8 cellular contexts compared by ENCODE assay signal in genomic region chr2:190881480-190882326, GRCh38. TPM values are rescaled to one million over a fixed set of nuclear protein-coding genes. Genes with fewer than 3 reads are reported as not detected.
A peak's percentile ranks its signal among the peaks of the same experiment; 100 is the strongest.
DNase-seq lines count a peak whose midpoint lies in the region; ATAC-seq and TF ChIP-seq lines count a peak whose summit lies in the region.

No MANE protein-coding gene starts in this region.

- H3K36me3 ChIP-seq in DND-41 (ENCODE audit: insufficient read depth, low read length) (peaks cover 44% of the 10 kb centered on the region), KOPT-K1 (ENCODE audit: insufficient read depth, low read length) (peaks cover 36% of the 10 kb centered on the region), RWPE2 (ENCODE audit: low read depth) (peaks cover 8% of the 10 kb centered on the region; the same call in 1 of the 2 replicates), neuronal stem cell (replicated peaks in 1 of 2; ENCODE audit: control insufficient read depth in 2 of 2, insufficient read depth in 2 of 2, low read length in 2 of 2) (peaks cover 0 to 10% of the 10 kb centered on the region in 2 donors)

- H3K18ac ChIP-seq in neuronal stem cell (ENCODE audit: low read length): peak overlapping the region; percentile 98

- no peak overlapping the region for H4K91ac ChIP-seq in neuronal stem cell (ENCODE audit: low read depth, low read length, poor library complexity)

- H2BK12ac ChIP-seq in neuronal stem cell (ENCODE audit: low read length): peak overlapping the region; percentile 73

- H2AFZ ChIP-seq in DND-41 (ENCODE audit: low read depth, low read length): peak overlapping the region; percentile 84
- H2AFZ ChIP-seq in neuronal stem cell (ENCODE audit: low read length): peak overlapping the region; percentile 99

- H2BK5ac ChIP-seq in neuronal stem cell (ENCODE audit: low read length): peak overlapping the region; percentile 24

- no CpG with 5 or more reads among the region's 56 CpGs for WGBS in neuronal stem cell (ENCODE audit: extremely low coverage in 2 of 2, insufficient read length in 2 of 2, insufficient replicate concordance in 1 of 2), 2 donors

- H3K9ac ChIP-seq in DND-41 (ENCODE audit: low read depth, low read length) (peak overlapping the region; percentile 98), neuronal stem cell (ENCODE audit: low read depth, low read length, poor library complexity) (peak overlapping the region; percentile 95)

- DNase-seq in DND-41: peak; percentile 89
- DNase-seq in RWPE2 (ENCODE audit: low spot score): peak; percentile 65
- DNase-seq in activated effector memory CD4-positive, alpha-beta T cell treated with Interleukin-2 at 50 U/mL for 16 hours: peak; percentile 66
- DNase-seq in foreskin fibroblast: peak; percentile 57 to 81
- DNase-seq in neuronal stem cell (ENCODE audit: low spot score): peak; percentile 50
- DNase-seq in superior temporal gyrus (ENCODE audit: extremely low spot score): peak; percentile 68

- H3K27me3 ChIP-seq in DND-41 (ENCODE audit: insufficient read depth, low read length, poor library complexity): no peaks in the 10 kb centered on the region
- no peaks in the 10 kb centered on the region for H3K27me3 ChIP-seq in RWPE2 (ENCODE audit: insufficient read depth, poor library complexity, severe bottlenecking)
- no peaks in the 10 kb centered on the region for H3K27me3 ChIP-seq in neuronal stem cell (ENCODE audit: control insufficient read depth in 3 of 3, insufficient read depth in 3 of 3, low read depth in 1 of 3, low read length in 3 of 3)

- peak overlapping the region; percentile 83 for H2BK15ac ChIP-seq in neuronal stem cell (ENCODE audit: low read length)

- H4K20me1 ChIP-seq in DND-41 (ENCODE audit: insufficient read depth, low read length): peaks cover 50% of the 10 kb centered on the region

- TF ChIP-seq CTCF in DND-41 (IDR thresholded peaks at IDR 0.05; ENCODE audit: borderline replicate concordance, extremely low read depth, low read length, poor library complexity, severe bottlenecking) (no peak), RWPE2 (IDR thresholded peaks at IDR 0.05; ENCODE audit: poor library complexity, severe bottlenecking) (no peak), foreskin fibroblast (IDR thresholded peaks at IDR 0.05; ENCODE audit: low read depth, low read length) (no peak)

- peaks cover 6% of the 10 kb centered on the region for H3K79me1 ChIP-seq in neuronal stem cell (ENCODE audit: low read depth, low read length)

- H3K4ac ChIP-seq in neuronal stem cell (ENCODE audit: low read length): no peak overlapping the region

- peaks cover 63% of the 10 kb centered on the region for H3K79me2 ChIP-seq in DND-41 (ENCODE audit: insufficient read depth, low read length)

- H3K23ac ChIP-seq in neuronal stem cell (ENCODE audit: low read depth, low read length, poor library complexity): peak overlapping the region; percentile 97

- H2AK5ac ChIP-seq in neuronal stem cell (ENCODE audit: low read depth, low read length): peak overlapping the region; percentile 88

- H4K8ac ChIP-seq in neuronal stem cell (ENCODE audit: low read depth, low read length): peak overlapping the region; percentile 43

- peak overlapping the region; percentile 89 for H3K14ac ChIP-seq in neuronal stem cell (ENCODE audit: low read length)

- peak overlapping the region; percentile 99 for H3K4me2 ChIP-seq in DND-41 (ENCODE audit: insufficient read depth, low read length)
- peak overlapping the region; percentile 75 for H3K4me2 ChIP-seq in neuronal stem cell (ENCODE audit: insufficient read depth, low read length, poor library complexity, severe bottlenecking)

- no peak overlapping the region for H2BK120ac ChIP-seq in neuronal stem cell (ENCODE audit: low read depth, low read length)

- H3K4me3 ChIP-seq in DND-41 (ENCODE audit: low read depth in 1 of 2, low read length in 2 of 2): peak overlapping the region; percentile 91 to 96
- H3K4me3 ChIP-seq in RWPE2 (ENCODE audit: severe bottlenecking): peak overlapping the region; percentile 87
- peak overlapping the region; percentile 87 to 93 for H3K4me3 ChIP-seq in foreskin fibroblast (ENCODE audit: low read depth in 1 of 2, low read length in 2 of 2)
- H3K4me3 ChIP-seq in neuronal stem cell (ENCODE audit: low read length in 2 of 2): peak overlapping the region; percentile 83 to 99

- H3K9me3 ChIP-seq in DND-41 (ENCODE audit: insufficient read depth, low read length, severe bottlenecking) (no peaks in the 10 kb centered on the region), KOPT-K1 (ENCODE audit: insufficient read depth, low read length, poor library complexity, severe bottlenecking) (no peaks in the 10 kb centered on the region), RWPE2 (ENCODE audit: severe bottlenecking) (no peaks in the 10 kb centered on the region), neuronal stem cell (replicated peaks in 1 of 2; ENCODE audit: control insufficient read depth in 2 of 2, insufficient read depth in 1 of 2, low read depth in 1 of 2, low read length in 2 of 2) (no peaks in the 10 kb centered on the region)

- ATAC-seq in DND-41 (ENCODE audit: insufficient read depth, low read depth) (peak; percentile 73), GM21786 (IDR thresholded peaks at IDR 0.05; ENCODE audit: unreplicated experiment) (peak; percentile 55), RWPE2 (ENCODE audit: low read depth) (peak; percentile 38)

- H3K27ac ChIP-seq in DND-41 (ENCODE audit: low read length): peak overlapping the region; percentile 94
- peak overlapping the region; percentile 87 for H3K27ac ChIP-seq in KOPT-K1 (ENCODE audit: low read depth, low read length, poor library complexity, severe bottlenecking)
- peak overlapping the region; percentile 86 for H3K27ac ChIP-seq in RWPE2 (ENCODE audit: poor library complexity, severe bottlenecking)
- peak overlapping the region; percentile 68 for H3K27ac ChIP-seq in neuronal stem cell (replicated peaks; ENCODE audit: low read length)

- H3K4me1 ChIP-seq in DND-41 (ENCODE audit: insufficient read depth, low read length) (peaks cover 54% of the 10 kb centered on the region), RWPE2 (ENCODE audit: insufficient read depth, poor library complexity, severe bottlenecking) (peaks cover 22% of the 10 kb centered on the region), neuronal stem cell (ENCODE audit: control insufficient read depth in 2 of 2, insufficient read depth in 1 of 2, low read depth in 1 of 2, low read length in 2 of 2) (peaks cover 1 to 12% of the 10 kb centered on the region in 2 donors)

RNA-seq across cellular contexts. Expression of gene GLS, which starts 1.1 kb away (rescaled TPM):
- 23.2 TPM for polyA plus RNA-seq in neuronal stem cell (2013, experiment 1 of 2)
- 24.7 TPM for polyA plus RNA-seq in neuronal stem cell (2013, experiment 2 of 2)

Comparison
In these comparisons a context has a peak if more than half of its experiments do, and no peak if none do; other contexts are left out.
1. Peak in every context shown above with its lines: DNase-seq, ATAC-seq, H3K4me3 ChIP-seq and H3K27ac ChIP-seq.